In the genomic region with DNA sequence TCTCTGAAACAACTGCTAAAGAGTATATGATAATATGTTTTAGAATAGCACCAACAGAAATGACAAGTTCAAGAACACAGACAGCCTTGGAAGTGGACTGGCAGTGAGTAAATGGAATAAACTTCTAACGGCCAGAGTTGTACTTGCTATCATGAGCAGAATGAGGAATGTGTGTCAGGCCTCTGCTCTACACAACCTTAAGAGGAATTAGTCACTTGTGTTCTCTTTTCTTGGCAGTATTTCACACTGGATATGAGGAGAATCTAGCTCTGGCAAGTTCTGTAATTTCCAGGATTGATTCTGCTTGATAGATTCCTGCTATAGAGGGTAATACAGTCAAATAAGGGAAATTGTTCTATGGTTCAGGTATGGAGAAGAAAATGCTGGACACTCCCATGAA, we compare ENCODE assay signal across 25 cellular contexts.
A peak's percentile ranks its signal among the peaks of the same experiment; 100 is the strongest.
DNase-seq lines count a peak whose midpoint lies in the region; ATAC-seq and TF ChIP-seq lines count a peak whose summit lies in the region.
"Had no signal": no experiment of that assay in that cellular context is flagged by ENCODE, and none has a peak within 500 bp of the region (broad histone marks: within the 10 kb centered on the region; RNA-seq: fewer than 3 reads in every experiment).

No MANE protein-coding gene starts in this region.

- no peaks in the 10 kb centered on the region for H3K9me3 ChIP-seq in adipocyte (ENCODE audit: control insufficient read depth, low read length)
- no peaks in the 10 kb centered on the region for H3K9me3 ChIP-seq in mesenchymal stem cell (ENCODE audit: control insufficient read depth, low read length)
- H3K9me3 ChIP-seq in adrenal gland (replicated peaks in 1 of 3), result no peaks in the 10 kb centered on the region
- H3K9me3 ChIP-seq: gastroesophageal sphincter, sigmoid colon had no signal

- TF ChIP-seq POLR2A in adrenal gland (IDR thresholded peaks at IDR 0.05), result no peak

- intact Hi-C loops in adrenal gland (cut with DNase I), result no loop called here

- H2BK120ac ChIP-seq in mesenchymal stem cell (ENCODE audit: low read depth, low read length), result no peak overlapping the region

- H4K91ac ChIP-seq in mesenchymal stem cell (ENCODE audit: low read length), result no peak overlapping the region

- H3K18ac ChIP-seq in mesenchymal stem cell (ENCODE audit: low read depth in 1 of 2, low read length in 2 of 2), result no peak overlapping the region

- ATAC-seq in activated T-cell treated with anti-CD3 and anti-CD28 coated beads, Interleukin-2, amount 50 U/mL, for 4 hours, result no peak
- no peak for ATAC-seq in activated T-cell treated with anti-CD3 and anti-CD28 coated beads, Interleukin-2, amount 50 U/mL, for 72 hours (replicated peaks in 1 of 2)
- ATAC-seq: gastroesophageal sphincter had no signal

- H3K27me3 Mint-ChIP-seq in activated T-cell treated with anti-CD3 and anti-CD28 coated beads, Interleukin-2, amount 50 U/mL, for 4 hours (ENCODE audit: low read depth), result no peaks in the 10 kb centered on the region
- H3K27me3 Mint-ChIP-seq in activated T-cell treated with anti-CD3 and anti-CD28 coated beads, Interleukin-2, amount 50 U/mL, for 72 hours (ENCODE audit: low read depth), result no peaks in the 10 kb centered on the region
- H3K27me3 Mint-ChIP-seq: CD8-positive, alpha-beta memory T cell had no signal

- H3K36me3 ChIP-seq in adipocyte (ENCODE audit: control insufficient read depth, insufficient read depth, low read length, severe bottlenecking), result no peaks in the 10 kb centered on the region
- H3K36me3 ChIP-seq in mesenchymal stem cell (ENCODE audit: control insufficient read depth in 1 of 2, insufficient read depth in 2 of 2, low read depth in 1 of 2, low read length in 2 of 2), result no peaks in the 10 kb centered on the region
- H3K36me3 ChIP-seq in adrenal gland (replicated peaks in 1 of 2), result no peaks in the 10 kb centered on the region
- H3K36me3 ChIP-seq: gastroesophageal sphincter, sigmoid colon had no signal

- H3K9ac ChIP-seq in adipocyte (ENCODE audit: low read length) (no peak overlapping the region), mesenchymal stem cell (ENCODE audit: low read length) (no peak overlapping the region)

- H3K4me1 ChIP-seq in adipocyte (ENCODE audit: control insufficient read depth, insufficient read depth, low read length), result no peaks in the 10 kb centered on the region
- peaks cover 2% of the 10 kb centered on the region for H3K4me1 ChIP-seq in mesenchymal stem cell (ENCODE audit: control insufficient read depth, insufficient read depth, low read depth, low read length)
- no peaks in the 10 kb centered on the region for H3K4me1 ChIP-seq in adrenal gland (replicated peaks in 1 of 2)

- no peak overlapping the region for H3K27ac ChIP-seq in mesenchymal stem cell (ENCODE audit: low read length, poor library complexity, severe bottlenecking)
- H3K27ac ChIP-seq in adrenal gland, result no peak overlapping the region
- H3K27ac ChIP-seq: epithelial cell of prostate, gastroesophageal sphincter, sigmoid colon had no signal

- no peak overlapping the region for H3K23ac ChIP-seq in mesenchymal stem cell (ENCODE audit: low read length in 2 of 2)

- DNase-seq in AG08395 (ENCODE audit: low spot score) (peak; percentile 6), adipocyte (ENCODE audit: low read depth) (peak; percentile 38), epithelial cell of esophagus (ENCODE audit: low read depth) (peak; percentile 14), mesenchymal stem cell (peak; percentile 60), NCI-H1694 treated with DMSO at 0.1 percent for 48 hours (lab: John Stamatoyannopoulos, UW) (no peak), adrenal gland (no peak)
- no peak for DNase-seq in activated T-cell treated with anti-CD3 and anti-CD28 coated beads, Interleukin-2, amount 50 U/mL, for 4 hours
- no peak for DNase-seq in activated T-cell treated with anti-CD3 and anti-CD28 coated beads, Interleukin-2, amount 50 U/mL, for 72 hours
- DNase-seq: activated CD8-positive, alpha-beta memory T cell treated with anti-CD3 and anti-CD28 coated beads for 24 hours; activated naive CD4-positive, alpha-beta T cell treated with Interleukin-2 at 50 U/mL for 16 hours; activated T-cell treated with anti-CD3 and anti-CD28 coated beads, Interleukin-2, amount 50 U/mL, for 48 hours; amygdala; CD8-positive, alpha-beta memory T cell; GOT3; MV-4-11; NCI-H146; NCI-H524; NK-92 treated with Interleukin-12 subunit alpha and Interleukin-12 subunit beta, amount 100 ng/mL, for 24 hours; RPMI8226; sigmoid colon had no signal

- no peaks in the 10 kb centered on the region for H3K36me3 Mint-ChIP-seq in activated T-cell treated with anti-CD3 and anti-CD28 coated beads, Interleukin-2, amount 50 U/mL, for 4 hours (ENCODE audit: insufficient read depth)
- peaks cover 0 to 2% of the 10 kb centered on the region in 2 donors for H3K36me3 Mint-ChIP-seq in activated T-cell treated with anti-CD3 and anti-CD28 coated beads, Interleukin-2, amount 50 U/mL, for 72 hours (ENCODE audit: insufficient read depth in 2 of 2)
- H3K36me3 Mint-ChIP-seq: CD8-positive, alpha-beta memory T cell; type B pancreatic cell had no signal

- no peak overlapping the region for H3K4me3 Mint-ChIP-seq in activated T-cell treated with anti-CD3 and anti-CD28 coated beads, Interleukin-2, amount 50 U/mL, for 4 hours
- H3K4me3 Mint-ChIP-seq in activated T-cell treated with anti-CD3 and anti-CD28 coated beads, Interleukin-2, amount 50 U/mL, for 72 hours, result no peak overlapping the region
- H3K4me3 Mint-ChIP-seq: CD8-positive, alpha-beta memory T cell; neural crest cell; type B pancreatic cell had no signal

- H3K79me1 ChIP-seq in mesenchymal stem cell (replicated peaks; ENCODE audit: low read length, poor library complexity, severe bottlenecking), result no peaks in the 10 kb centered on the region

- H2BK15ac ChIP-seq in mesenchymal stem cell (ENCODE audit: low read depth, poor library complexity, severe bottlenecking), result no peak overlapping the region

- no peak for TF ChIP-seq CTCF in epithelial cell of esophagus (IDR thresholded peaks at IDR 0.05; ENCODE audit: insufficient read depth, low read depth, low read length, missing control alignments)
- TF ChIP-seq CTCF in adrenal gland (IDR thresholded peaks at IDR 0.05), result no peak

- no peak overlapping the region for H3K4ac ChIP-seq in mesenchymal stem cell (ENCODE audit: low read depth in 1 of 2, low read length in 2 of 2)

- no peaks in the 10 kb centered on the region for H3K4me1 Mint-ChIP-seq in activated T-cell treated with anti-CD3 and anti-CD28 coated beads, Interleukin-2, amount 50 U/mL, for 4 hours (ENCODE audit: low read depth)
- H3K4me1 Mint-ChIP-seq in activated T-cell treated with anti-CD3 and anti-CD28 coated beads, Interleukin-2, amount 50 U/mL, for 72 hours (ENCODE audit: low read depth), result no peaks in the 10 kb centered on the region
- H3K4me1 Mint-ChIP-seq: CD8-positive, alpha-beta memory T cell had no signal

- H3K27me3 ChIP-seq in adipocyte (replicated peaks; ENCODE audit: control insufficient read depth, insufficient read depth, low read length), result no peaks in the 10 kb centered on the region
- no peaks in the 10 kb centered on the region for H3K27me3 ChIP-seq in mesenchymal stem cell (ENCODE audit: control insufficient read depth in 1 of 2, insufficient read depth in 1 of 2, low read length in 2 of 2)
- no peaks in the 10 kb centered on the region for H3K27me3 ChIP-seq in adrenal gland
- H3K27me3 ChIP-seq: gastroesophageal sphincter, sigmoid colon had no signal

- H3K14ac ChIP-seq in mesenchymal stem cell (ENCODE audit: low read length in 2 of 2), result no peak overlapping the region

- H2AFZ ChIP-seq in mesenchymal stem cell (ENCODE audit: low read depth, low read length), result no peak overlapping the region

- no peak overlapping the region for H3K4me2 ChIP-seq in mesenchymal stem cell (ENCODE audit: low read length, poor library complexity, severe bottlenecking)

- no peak overlapping the region for H2BK12ac ChIP-seq in mesenchymal stem cell (ENCODE audit: low read length in 2 of 2)

- WGBS in mesenchymal stem cell, result 7% methylated on average over 1 of the region's 1 CpG
- 23 to 32% (median 31%) methylated on average over 1 of the region's 1 CpG for WGBS in adrenal gland, 4 donors

- H2BK5ac ChIP-seq in mesenchymal stem cell (ENCODE audit: low read depth, low read length, poor library complexity, severe bottlenecking), result no peak overlapping the region

- peaks cover 3% of the 10 kb centered on the region for H3K9me3 Mint-ChIP-seq in activated T-cell treated with anti-CD3 and anti-CD28 coated beads, Interleukin-2, amount 50 U/mL, for 4 hours
- H3K9me3 Mint-ChIP-seq in activated T-cell treated with anti-CD3 and anti-CD28 coated beads, Interleukin-2, amount 50 U/mL, for 72 hours, result peaks cover 0 to 4% of the 10 kb centered on the region in 2 donors

- no peak overlapping the region for H2AK5ac ChIP-seq in mesenchymal stem cell (ENCODE audit: low read length, severe bottlenecking)

- H3K27ac Mint-ChIP-seq in activated T-cell treated with anti-CD3 and anti-CD28 coated beads, Interleukin-2, amount 50 U/mL, for 72 hours, result no peak overlapping the region
- H3K27ac Mint-ChIP-seq: CD8-positive, alpha-beta memory T cell; type B pancreatic cell had no signal

- no peak overlapping the region for H3K4me3 ChIP-seq in adipocyte (ENCODE audit: low read length)
- H3K4me3 ChIP-seq in epithelial cell of esophagus (ENCODE audit: low read length), result no peak overlapping the region
- H3K4me3 ChIP-seq in mesenchymal stem cell (ENCODE audit: insufficient read depth in 1 of 2, low read depth in 1 of 2, low read length in 2 of 2), result no peak overlapping the region
- H3K4me3 ChIP-seq in adrenal gland, result no peak overlapping the region
- H3K4me3 ChIP-seq: gastroesophageal sphincter, lung, sigmoid colon had no signal

- no peak overlapping the region for H4K8ac ChIP-seq in mesenchymal stem cell (ENCODE audit: low read length)

Comparison
In these comparisons a context has a peak if more than half of its experiments do, and no peak if none do; other contexts are left out.
1. DNase-seq: peak in AG08395 (single experiment), adipocyte (single experiment), epithelial cell of esophagus (single experiment) and mesenchymal stem cell (single experiment); none in activated T-cell treated with anti-CD3 and anti-CD28 coated beads, Interleukin-2, amount 50 U/mL, for 4 hours (single experiment), NCI-H1694 treated with DMSO at 0.1 percent for 48 hours (single experiment), activated T-cell treated with anti-CD3 and anti-CD28 coated beads, Interleukin-2, amount 50 U/mL, for 72 hours (0 of 2) and adrenal gland (0 of 7).